Comparison of ENCODE assay signal across 10 cellular contexts in the genomic region with DNA sequence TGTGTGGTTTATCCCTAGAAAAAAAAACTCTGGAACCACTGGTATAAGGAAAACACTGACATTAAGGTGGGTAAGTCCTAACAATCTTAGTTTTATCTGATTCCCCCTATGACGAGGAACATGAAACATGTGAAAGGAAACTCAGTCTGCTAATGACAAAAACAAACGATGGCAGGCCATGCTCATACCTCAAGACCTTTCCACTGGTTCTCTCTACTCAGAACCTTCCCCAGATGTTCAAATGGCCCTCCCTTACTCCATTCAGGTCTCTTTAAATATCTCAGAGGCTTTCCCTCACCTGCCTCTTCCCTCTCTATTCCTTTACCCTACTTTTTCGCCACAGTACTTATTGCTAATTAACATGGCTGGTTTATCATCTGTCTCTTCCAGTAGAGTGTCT. TPM values are rescaled to one million over a fixed set of nuclear protein-coding genes. Genes with fewer than 3 reads are reported as not detected.
A peak's percentile ranks its signal among the peaks of the same experiment; 100 is the strongest.
DNase-seq lines count a peak whose midpoint lies in the region; ATAC-seq, FAIRE-seq and TF ChIP-seq lines count a peak whose summit lies in the region.
"Had no signal": no experiment of that assay in that cellular context is flagged by ENCODE, and none has a peak within 500 bp of the region (broad histone marks: within the 10 kb centered on the region; RNA-seq: fewer than 3 reads in every experiment).

No MANE protein-coding gene starts in this region.

- H3K9me3 ChIP-seq in A549 (no peaks in the 10 kb centered on the region), adrenal gland (replicated peaks in 1 of 3) (no peaks in the 10 kb centered on the region)
- H3K9me3 ChIP-seq: pancreas, Peyer's patch had no signal

- FAIRE-seq in A549 (lab: Jason Lieb, UNC) = no peak
- peak; percentile 64 for FAIRE-seq in GM12892 (lab: Jason Lieb, UNC)
- FAIRE-seq: pancreas had no signal

- no peaks in the 10 kb centered on the region for H3K27me3 ChIP-seq in adrenal gland
- H3K27me3 ChIP-seq: pancreas, Peyer's patch had no signal

- no peak for TF ChIP-seq RAD21 in A549 (conservative IDR thresholded peaks at IDR 0.05 in 1 of 2, IDR thresholded peaks at IDR 0.05 in 1 of 2)

- H3K4me3 Mint-ChIP-seq in WTC11 (peak overlapping the region; percentile 80), memory B cell (peak overlapping the region; percentile 92)

- H3K27me3 Mint-ChIP-seq in WTC11 (ENCODE audit: low read depth) (peaks cover 19% of the 10 kb centered on the region), memory B cell (no peaks in the 10 kb centered on the region)

- peaks cover 8% of the 10 kb centered on the region; the same call in 1 of the 3 replicates for H3K4me1 ChIP-seq in A549
- H3K4me1 ChIP-seq in adrenal gland (replicated peaks in 1 of 2) = peaks cover 12 to 34% of the 10 kb centered on the region in 2 donors

- intact Hi-C loops in adrenal gland (cut with DNase I) = no loop called here

- no peak overlapping the region for H3K27ac ChIP-seq in A549
- H3K27ac ChIP-seq in adrenal gland = peak overlapping the region in 1 of 5 donors; percentile 97

- no peak for TF ChIP-seq CTCF in A549 (IDR thresholded peaks at IDR 0.05)
- no peak for TF ChIP-seq CTCF in WTC11 (IDR thresholded peaks at IDR 0.05)
- no peak for TF ChIP-seq CTCF in adrenal gland (IDR thresholded peaks at IDR 0.05)

- no peaks in the 10 kb centered on the region for H3K36me3 ChIP-seq in adrenal gland (replicated peaks in 1 of 2)
- H3K36me3 ChIP-seq: pancreas, Peyer's patch had no signal

- no peaks in the 10 kb centered on the region for H3K9me3 Mint-ChIP-seq in WTC11
- no peaks in the 10 kb centered on the region for H3K9me3 Mint-ChIP-seq in memory B cell

- peaks cover 26% of the 10 kb centered on the region for H3K4me1 Mint-ChIP-seq in WTC11
- peaks cover 37% of the 10 kb centered on the region for H3K4me1 Mint-ChIP-seq in memory B cell

- 91% methylated on average over 3 of the region's 3 CpGs for WGBS in A549 (ENCODE audit: missing lambda C conversion rate)
- 76 to 83% (median 80%) methylated on average over 3 of the region's 3 CpGs for WGBS in adrenal gland, 4 donors

- DNase-seq in A549 (ENCODE audit: low read depth in 1 of 2, low spot score in 1 of 2) (no peak), GM12892 (ENCODE audit: insufficient read length) (no peak), WTC11 (ENCODE audit: low spot score) (no peak), memory B cell (ENCODE audit: low spot score in 2 of 2) (no peak), NK-92 (lab: John Stamatoyannopoulos, UW; ENCODE audit: unreplicated experiment) (no peak), adrenal gland (no peak), NCI-H2029 treated with DMSO at 0.1 percent for 48 hours (lab: John Stamatoyannopoulos, UW) (no peak)
- DNase-seq: pancreas, Peyer's patch had no signal

- CTCF ChIA-PET in A549 (lab: Yijun Ruan, JAX) (no interaction called here), WTC11 (lab: Charles Lee) (no interaction called here)

- H3K4me2 ChIP-seq in A549 = peak overlapping the region; percentile 96

- H3K36me3 Mint-ChIP-seq in WTC11 (no peaks in the 10 kb centered on the region), memory B cell (peaks cover 3% of the 10 kb centered on the region)

- POLR2A ChIA-PET in A549 (lab: Yijun Ruan, JAX) (no interaction called here), WTC11 (lab: Charles Lee) (no interaction called here)

- H3K27ac Mint-ChIP-seq in WTC11 = no peak overlapping the region
- peak overlapping the region; percentile 94 for H3K27ac Mint-ChIP-seq in memory B cell

- ATAC-seq in A549 (no peak), WTC11 (no peak), memory B cell (ENCODE audit: low read depth) (no peak), GM21528 (IDR thresholded peaks at IDR 0.05; ENCODE audit: low FRiP score, unreplicated experiment) (no peak)
- ATAC-seq: pancreas had no signal

- no peak for TF ChIP-seq EP300 in A549 (IDR thresholded peaks at IDR 0.05)

- TF ChIP-seq POLR2A in A549 (IDR thresholded peaks at IDR 0.05; ENCODE audit: low read length) (no peak), GM12892 (IDR thresholded peaks at IDR 0.05; ENCODE audit: low read depth, low read length) (no peak), adrenal gland (IDR thresholded peaks at IDR 0.05) (no peak)

- no peak overlapping the region; the same call in 2 of the 3 replicates for H3K4me3 ChIP-seq in A549
- no peak overlapping the region for H3K4me3 ChIP-seq in adrenal gland

TF ChIP-seq in A549, 52 proteins besides CTCF, POLR2A, EP300 and RAD21 (continues in another document):
- no peak for TF ChIP-seq FOSL2 (IDR thresholded peaks at IDR 0.05)
- TF ChIP-seq FOSL2 (CRISPR knock-in tag; IDR thresholded peaks at IDR 0.05) = no peak
- TF ChIP-seq HOXA7 (CRISPR knock-in tag; IDR thresholded peaks at IDR 0.05) = no peak
- no peak for TF ChIP-seq ZNF302 (CRISPR knock-in tag; IDR thresholded peaks at IDR 0.05)
- no peak for TF ChIP-seq CBX2 (IDR thresholded peaks at IDR 0.05; ENCODE audit: borderline replicate concordance, low read depth)
- TF ChIP-seq, protein P1, sequence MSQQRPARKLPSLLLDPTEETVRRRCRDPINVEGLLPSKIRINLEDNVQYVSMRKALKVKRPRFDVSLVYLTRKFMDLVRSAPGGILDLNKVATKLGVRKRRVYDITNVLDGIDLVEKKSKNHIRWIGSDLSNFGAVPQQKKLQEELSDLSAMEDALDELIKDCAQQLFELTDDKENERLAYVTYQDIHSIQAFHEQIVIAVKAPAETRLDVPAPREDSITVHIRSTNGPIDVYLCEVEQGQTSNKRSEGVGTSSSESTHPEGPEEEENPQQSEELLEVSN (IDR thresholded peaks at IDR 0.05; ENCODE audit: borderline replicate concordance, low read depth) = no peak
- TF ChIP-seq HEYL (CRISPR knock-in tag; IDR thresholded peaks at IDR 0.05) = no peak
- no peak for TF ChIP-seq NPAS2 (CRISPR knock-in tag; IDR thresholded peaks at IDR 0.05; ENCODE audit: borderline replicate concordance)
- no peak for TF ChIP-seq CHD2 (IDR thresholded peaks at IDR 0.05; ENCODE audit: low read length, partially characterized antibody)
- no peak for TF ChIP-seq CBX8 (IDR thresholded peaks at IDR 0.05)
- TF ChIP-seq KDM1A (IDR thresholded peaks at IDR 0.05; ENCODE audit: low read depth) = no peak
- no peak for TF ChIP-seq RFX5 (IDR thresholded peaks at IDR 0.05)
- TF ChIP-seq HOXB5 (CRISPR knock-in tag; IDR thresholded peaks at IDR 0.05) = no peak
- TF ChIP-seq MAFK (IDR thresholded peaks at IDR 0.05; ENCODE audit: partially characterized antibody) = no peak
- no peak for TF ChIP-seq HOXB13 (CRISPR knock-in tag; IDR thresholded peaks at IDR 0.05; ENCODE audit: low read depth)

TF ChIP-seq in WTC11, 78 proteins besides CTCF, POLR2A, EP300 and RAD21 (continues in another document):
- TF ChIP-seq AFF4 (CRISPR knock-in tag; IDR thresholded peaks at IDR 0.05; ENCODE audit: borderline replicate concordance) = no peak
- no peak for TF ChIP-seq TEAD1 (CRISPR knock-in tag; IDR thresholded peaks at IDR 0.05)
- no peak for TF ChIP-seq NFE2L1 (CRISPR knock-in tag; IDR thresholded peaks at IDR 0.05)

RNA-seq across cellular contexts. Expression of gene TUBGCP3, which starts 1.6 kb away (rescaled TPM):
- 21.3 and 25.7 TPM in 2 replicates for polyA plus RNA-seq in A549 (2011; rRNA removed)
- 20.4 and 25.3 TPM in 2 replicates for polyA plus RNA-seq in A549 (2012; cell fraction: cytosol; rRNA removed)
- polyA plus RNA-seq in A549 (2012; cell fraction: nucleus; rRNA removed) = 33.9 and 38.8 TPM in 2 replicates
- polyA plus RNA-seq in A549 (2017; fragmentation: RNase III; extraction: RNeasy Plus Mini Kit Qiagen cat#74134 plus additional on column Dnase treatment) = 15.9 to 16.6 TPM (median 16.1 TPM) in 3 replicates
- polyA minus RNA-seq in A549 (2011; rRNA and poly(A)+ RNA removed) = 31.9 and 34.8 TPM in 2 replicates
- polyA plus RNA-seq in GM12892 (2012; ENCODE audit: missing spikeins) = 25.0 TPM
- total RNA-seq in WTC11 (2021) = 29.9 to 32.3 TPM (median 32.1 TPM) in 3 replicates
- 10 to 100 TPM; 17.2 to 34.0 (median 25.3) TPM for total RNA-seq in adrenal gland
- polyA plus RNA-seq in adrenal gland = 10 to 100 TPM; 12.2 to 15.6 (median 13.2) TPM
